In genomic region chr10:119189811-119190282, GRCh38 we compare ENCODE assay signal across 10 cellular contexts. TPM values are rescaled to one million over a fixed set of nuclear protein-coding genes. Genes with fewer than 3 reads are reported as not detected.
DNase-seq lines count a peak whose midpoint lies in the region; ATAC-seq and TF ChIP-seq lines count a peak whose summit lies in the region.
"Had no signal": no experiment of that assay in that cellular context is flagged by ENCODE, and none has a peak within 500 bp of the region (broad histone marks: within the 10 kb centered on the region; RNA-seq: fewer than 3 reads in every experiment).

No MANE protein-coding gene starts in this region.

- H3K4me3 ChIP-seq in fibroblast of pulmonary artery (replicated peaks; ENCODE audit: low read depth, low read length) (no peak overlapping the region), left ventricle myocardium inferior (no peak overlapping the region)

- no peaks in the 10 kb centered on the region for H3K4me1 ChIP-seq in left ventricle myocardium inferior

- CTCF ChIA-PET in activated CD4-positive, alpha-beta T cell treated with anti-CD3 and anti-CD28 coated beads, Interleukin-2, amount 10 ng/mL, durations not matched to agents 7 days and 5 days (lab: Charles Lee) = interaction anchor here (0.5 to 3.0 kb wide), 14 partner anchors 9 to 108 kb away, joined by 3 to 26 read pairs (median 4); partner anchors contain the start of gene GRK5
- CTCF ChIA-PET in RWPE1 (lab: Yijun Ruan, JAX) = interaction anchor here (0.6 to 1.6 kb wide), 7 partner anchors 10 to 646 kb away, joined by 3 to 7 read pairs (median 3); partner anchors contain the start of gene GRK5

- H3K36me3 ChIP-seq in left ventricle myocardium inferior = no peaks in the 10 kb centered on the region

- intact Hi-C loops in activated CD4-positive, alpha-beta T cell treated with anti-CD3 and anti-CD28 coated beads, Interleukin-2, amount 10 ng/mL, durations not matched to agents 24 days and 14 days (cut with micrococcal nuclease) = no loop called here
- intact Hi-C loops in left ventricle myocardium inferior (cut with micrococcal nuclease) = no loop called here

- H3K4me1 Mint-ChIP-seq in activated CD4-positive, alpha-beta T cell treated with anti-CD3 and anti-CD28 coated beads, Interleukin-2, amount 10 ng/mL, durations not matched to agents 24 days and 14 days = peaks cover 21% of the 10 kb centered on the region
- H3K4me1 Mint-ChIP-seq in activated CD4-positive, alpha-beta T cell treated with anti-CD3 and anti-CD28 coated beads, Interleukin-2, amount 10 ng/mL, durations not matched to agents 7 days and 5 days = peaks cover 22% of the 10 kb centered on the region

- no peaks in the 10 kb centered on the region for H3K9me3 ChIP-seq in left ventricle myocardium inferior (replicated peaks)

- peak; percentile 78 for DNase-seq in activated CD4-positive, alpha-beta T cell treated with anti-CD3 and anti-CD28 coated beads, Interleukin-2, amount 10 ng/mL, durations not matched to agents 24 days and 14 days
- no peak for DNase-seq in activated CD4-positive, alpha-beta T cell treated with anti-CD3 and anti-CD28 coated beads, Interleukin-2, amount 10 ng/mL, durations not matched to agents 7 days and 5 days
- no peak for DNase-seq in RWPE1 (ENCODE audit: low spot score)
- peak; percentile 86 for DNase-seq in fibroblast of pulmonary artery (ENCODE audit: low read depth)
- DNase-seq in stimulated activated naive CD8-positive, alpha-beta T cell treated with anti-CD3 and anti-CD28 coated beads, Interleukin-15, Interleukin-2, amounts not matched to agents 100 U/mL and 50 U/mL, for 24 hours = no peak
- DNase-seq in left ventricle myocardium inferior = no peak
- DNase-seq in NCI-H510A treated with DMSO at 0.1 percent for 48 hours (lab: John Stamatoyannopoulos, UW) = no peak
- no peak for DNase-seq in dermis blood vessel endothelial cell
- DNase-seq: NCI-H345 had no signal

- TF ChIP-seq CTCF in RWPE1 (conservative IDR thresholded peaks at IDR 0.05; ENCODE audit: low read depth) (no peak), fibroblast of pulmonary artery (IDR thresholded peaks at IDR 0.05; ENCODE audit: low read length, missing control alignments) (no peak), left ventricle myocardium inferior (IDR thresholded peaks at IDR 0.05; ENCODE audit: borderline replicate concordance) (no peak)

- H3K36me3 Mint-ChIP-seq in activated CD4-positive, alpha-beta T cell treated with anti-CD3 and anti-CD28 coated beads, Interleukin-2, amount 10 ng/mL, durations not matched to agents 24 days and 14 days (ENCODE audit: low read depth) = no peaks in the 10 kb centered on the region
- no peaks in the 10 kb centered on the region for H3K36me3 Mint-ChIP-seq in activated CD4-positive, alpha-beta T cell treated with anti-CD3 and anti-CD28 coated beads, Interleukin-2, amount 10 ng/mL, durations not matched to agents 7 days and 5 days (ENCODE audit: low read depth)
- H3K36me3 Mint-ChIP-seq: activated naive CD4-positive, alpha-beta T cell treated with anti-CD3 and anti-CD28 coated beads, Interleukin-2, amount 50 U/mL, for 72 hours had no signal

- POLR2A ChIA-PET in activated CD4-positive, alpha-beta T cell treated with anti-CD3 and anti-CD28 coated beads, Interleukin-2, amount 10 ng/mL, durations not matched to agents 7 days and 5 days (lab: Charles Lee) = no interaction called here
- POLR2A ChIA-PET in RWPE1 (lab: Yijun Ruan, JAX; ENCODE audit: low non-redundant PET) = no interaction called here

- H3K27me3 Mint-ChIP-seq in activated CD4-positive, alpha-beta T cell treated with anti-CD3 and anti-CD28 coated beads, Interleukin-2, amount 10 ng/mL, durations not matched to agents 24 days and 14 days = no peaks in the 10 kb centered on the region
- H3K27me3 Mint-ChIP-seq in activated CD4-positive, alpha-beta T cell treated with anti-CD3 and anti-CD28 coated beads, Interleukin-2, amount 10 ng/mL, durations not matched to agents 7 days and 5 days = no peaks in the 10 kb centered on the region

- no peaks in the 10 kb centered on the region for H3K27me3 ChIP-seq in left ventricle myocardium inferior (ENCODE audit: low read depth)

- peak; percentile 58 for ATAC-seq in stimulated activated naive CD8-positive, alpha-beta T cell treated with anti-CD3 and anti-CD28 coated beads, Interleukin-15, Interleukin-2, amounts not matched to agents 100 U/mL and 50 U/mL, for 24 hours

- H3K27ac Mint-ChIP-seq in activated CD4-positive, alpha-beta T cell treated with anti-CD3 and anti-CD28 coated beads, Interleukin-2, amount 10 ng/mL, durations not matched to agents 24 days and 14 days = peak overlapping the region; percentile 58
- H3K27ac Mint-ChIP-seq in activated CD4-positive, alpha-beta T cell treated with anti-CD3 and anti-CD28 coated beads, Interleukin-2, amount 10 ng/mL, durations not matched to agents 7 days and 5 days = no peak overlapping the region
- H3K27ac Mint-ChIP-seq: activated naive CD4-positive, alpha-beta T cell treated with anti-CD3 and anti-CD28 coated beads, Interleukin-2, amount 50 U/mL, for 72 hours had no signal

- no peaks in the 10 kb centered on the region for H3K9me3 Mint-ChIP-seq in activated CD4-positive, alpha-beta T cell treated with anti-CD3 and anti-CD28 coated beads, Interleukin-2, amount 10 ng/mL, durations not matched to agents 24 days and 14 days
- no peaks in the 10 kb centered on the region for H3K9me3 Mint-ChIP-seq in activated CD4-positive, alpha-beta T cell treated with anti-CD3 and anti-CD28 coated beads, Interleukin-2, amount 10 ng/mL, durations not matched to agents 7 days and 5 days
- H3K9me3 Mint-ChIP-seq: activated naive CD4-positive, alpha-beta T cell treated with anti-CD3 and anti-CD28 coated beads, Interleukin-2, amount 50 U/mL, for 72 hours had no signal

- peak overlapping the region; percentile 51 for H3K4me3 Mint-ChIP-seq in activated CD4-positive, alpha-beta T cell treated with anti-CD3 and anti-CD28 coated beads, Interleukin-2, amount 10 ng/mL, durations not matched to agents 24 days and 14 days
- no peak overlapping the region for H3K4me3 Mint-ChIP-seq in activated CD4-positive, alpha-beta T cell treated with anti-CD3 and anti-CD28 coated beads, Interleukin-2, amount 10 ng/mL, durations not matched to agents 7 days and 5 days

- H3K27ac ChIP-seq in RWPE1 = peak overlapping the region; percentile 75
- no peak overlapping the region for H3K27ac ChIP-seq in left ventricle myocardium inferior (replicated peaks)

RNA-seq across cellular contexts. Expression of gene PRDX3, which starts 11.2 kb away (rescaled TPM):
- 179 and 180 TPM in 2 replicates for total RNA-seq in activated CD4-positive, alpha-beta T cell treated with anti-CD3 and anti-CD28 coated beads, Interleukin-2, amount 10 ng/mL, durations not matched to agents 24 days and 14 days
- 100 to 1,000 TPM; 121 to 122 TPM for total RNA-seq in activated CD4-positive, alpha-beta T cell treated with anti-CD3 and anti-CD28 coated beads, Interleukin-2, amount 10 ng/mL, durations not matched to agents 7 days and 5 days
- total RNA-seq in left ventricle myocardium inferior (301 TPM), dermis blood vessel endothelial cell (158 and 231 TPM in 2 replicates)

RNA-seq across cellular contexts. Expression of gene GRK5, which starts 17.5 kb away (rescaled TPM):
- 25.6 and 27.3 TPM in 2 replicates for total RNA-seq in activated CD4-positive, alpha-beta T cell treated with anti-CD3 and anti-CD28 coated beads, Interleukin-2, amount 10 ng/mL, durations not matched to agents 24 days and 14 days
- 10 to 100 TPM; 26.0 to 27.5 TPM for total RNA-seq in activated CD4-positive, alpha-beta T cell treated with anti-CD3 and anti-CD28 coated beads, Interleukin-2, amount 10 ng/mL, durations not matched to agents 7 days and 5 days
- 52.8 TPM for total RNA-seq in left ventricle myocardium inferior
- total RNA-seq in dermis blood vessel endothelial cell = 47.0 and 57.9 TPM in 2 replicates

RNA-seq across cellular contexts. Expression of gene SFXN4, which starts 24.3 kb away (rescaled TPM):
- total RNA-seq in activated CD4-positive, alpha-beta T cell treated with anti-CD3 and anti-CD28 coated beads, Interleukin-2, amount 10 ng/mL, durations not matched to agents 24 days and 14 days = 58.1 and 63.0 TPM in 2 replicates
- 10 to 100 TPM; 19.0 to 20.1 TPM for total RNA-seq in activated CD4-positive, alpha-beta T cell treated with anti-CD3 and anti-CD28 coated beads, Interleukin-2, amount 10 ng/mL, durations not matched to agents 7 days and 5 days
- 52.7 TPM for total RNA-seq in left ventricle myocardium inferior
- total RNA-seq in dermis blood vessel endothelial cell = 9.4 and 14.6 TPM in 2 replicates

Comparison
In these comparisons a context has a peak if more than half of its experiments do, and no peak if none do; other contexts are left out.
1. DNase-seq: peak in activated CD4-positive, alpha-beta T cell treated with anti-CD3 and anti-CD28 coated beads, Interleukin-2, amount 10 ng/mL, durations not matched to agents 24 days and 14 days (single experiment) and fibroblast of pulmonary artery (single experiment); none in activated CD4-positive, alpha-beta T cell treated with anti-CD3 and anti-CD28 coated beads, Interleukin-2, amount 10 ng/mL, durations not matched to agents 7 days and 5 days (single experiment), RWPE1 (single experiment), stimulated activated naive CD8-positive, alpha-beta T cell treated with anti-CD3 and anti-CD28 coated beads, Interleukin-15, Interleukin-2, amounts not matched to agents 100 U/mL and 50 U/mL, for 24 hours (single experiment), left ventricle myocardium inferior (single experiment), NCI-H510A treated with DMSO at 0.1 percent for 48 hours (single experiment) and dermis blood vessel endothelial cell (single experiment).